In genomic region chr10:69893271-69893900, GRCh38 we compare ENCODE assay signal across 21 cellular contexts.
DNase-seq lines count a peak whose midpoint lies in the region; ATAC-seq, FAIRE-seq and TF ChIP-seq lines count a peak whose summit lies in the region.
"Had no signal": no experiment of that assay in that cellular context is flagged by ENCODE, and none has a peak within 500 bp of the region (broad histone marks: within the 10 kb centered on the region; RNA-seq: fewer than 3 reads in every experiment).

No MANE protein-coding gene starts in this region.

- H3K56ac ChIP-seq in H1 (replicated peaks; ENCODE audit: insufficient read length, low read depth, low read length), result no peak overlapping the region

- no peaks in the 10 kb centered on the region for H3K36me3 ChIP-seq in H1 (ENCODE audit: control insufficient read depth in 2 of 4, insufficient read depth in 4 of 4, low read length in 3 of 4)
- H3K36me3 ChIP-seq in right lobe of liver, result no peaks in the 10 kb centered on the region
- H3K36me3 ChIP-seq in pancreas, result no peaks in the 10 kb centered on the region
- no peaks in the 10 kb centered on the region for H3K36me3 ChIP-seq in ovary
- H3K36me3 ChIP-seq: BE2C had no signal

- no peak overlapping the region for H2BK5ac ChIP-seq in H1 (ENCODE audit: low read depth, low read length)

- H2BK120ac ChIP-seq in H1 (replicated peaks; ENCODE audit: low read depth, low read length), result no peak overlapping the region

- H4K91ac ChIP-seq in H1 (replicated peaks; ENCODE audit: insufficient read length, low read length), result no peak overlapping the region

- H2BK15ac ChIP-seq in H1 (ENCODE audit: low read length), result 0 out of 2 replicates have a peak overlapping the region, but pooled peaks have one; percentile 10

- no peak overlapping the region for H2BK12ac ChIP-seq in H1 (ENCODE audit: low read depth, low read length)

- peaks cover 12% of the 10 kb centered on the region for H3K4me1 Mint-ChIP-seq in chondrocyte (ENCODE audit: low read depth)
- H3K4me1 Mint-ChIP-seq: CD4-positive, CD25-positive, alpha-beta regulatory T cell; CD8-positive, alpha-beta memory T cell had no signal

- H3K23ac ChIP-seq in H1 (ENCODE audit: insufficient read length), result no peak overlapping the region

- H3K23me2 ChIP-seq in H1 (ENCODE audit: low read depth, low read length), result no peaks in the 10 kb centered on the region

- POLR2A ChIA-PET in H1 (lab: Charles Lee; ENCODE audit: partially characterized antibody), result no interaction called here

- DNase-seq in chondrocyte (ENCODE audit: low spot score) (no peak), H1 (ENCODE audit: low read depth in 1 of 2, low spot score in 2 of 2) (no peak), right lobe of liver (peak; percentile 73 to 89 (median 85)), pancreas (no peak), ovary (no peak), iPS-NIHi7 (ENCODE audit: extremely low spot score) (no peak), NCI-H1092 (lab: John Stamatoyannopoulos, UW) (no peak)
- DNase-seq: ACHN; BE2C; CD4-positive, CD25-positive, alpha-beta regulatory T cell; CD8-positive, alpha-beta memory T cell; COR-L47; DMS53; DND-41; EL; GOT3 had no signal

- TF ChIP-seq CTCF in chondrocyte (IDR thresholded peaks at IDR 0.05), result no peak
- no peak for TF ChIP-seq CTCF in H1 (IDR thresholded peaks at IDR 0.05; ENCODE audit: control extremely low read depth in 1 of 3, insufficient read depth in 1 of 3, low read depth in 1 of 3, low read length in 3 of 3)
- TF ChIP-seq CTCF in right lobe of liver (IDR thresholded peaks at IDR 0.05), result no peak
- no peak for TF ChIP-seq CTCF in pancreas (IDR thresholded peaks at IDR 0.05)
- TF ChIP-seq CTCF in ovary (IDR thresholded peaks at IDR 0.05), result no peak

- peak overlapping the region; percentile 32 for H3K27ac Mint-ChIP-seq in chondrocyte (ENCODE audit: unreplicated experiment)
- H3K27ac Mint-ChIP-seq: CD4-positive, CD25-positive, alpha-beta regulatory T cell; IgD-negative memory B cell had no signal

- ATAC-seq in right lobe of liver (peak; percentile 75 to 81 (median 78)), pancreas (peak in 3 of 4 donors; percentile 18 to 50 (median 40)), HG02981 (IDR thresholded peaks at IDR 0.05; ENCODE audit: unreplicated experiment) (no peak)
- ATAC-seq: GM12878 had no signal

- no peak overlapping the region for H3K4ac ChIP-seq in H1 (replicated peaks; ENCODE audit: insufficient read length, low read depth, low read length)

- H3K27me3 ChIP-seq in H1 (replicated peaks in 1 of 4; ENCODE audit: control insufficient read depth in 3 of 4, extremely low read depth in 1 of 4, insufficient read depth in 3 of 4, low read length in 3 of 4) (no peaks in the 10 kb centered on the region; a peak in 2 of 7 replicates), right lobe of liver (no peaks in the 10 kb centered on the region), pancreas (no peaks in the 10 kb centered on the region), ovary (no peaks in the 10 kb centered on the region)
- H3K27me3 ChIP-seq: BE2C had no signal

- H3K9me3 Mint-ChIP-seq in chondrocyte (ENCODE audit: low read depth), result no peaks in the 10 kb centered on the region
- H3K9me3 Mint-ChIP-seq: CD4-positive, CD25-positive, alpha-beta regulatory T cell; CD8-positive, alpha-beta memory T cell; IgD-negative memory B cell had no signal

- H3K4me2 ChIP-seq in H1 (ENCODE audit: insufficient read depth in 1 of 2, low read depth in 2 of 2, low read length in 2 of 2), result no peak overlapping the region

- TF ChIP-seq POLR2A in H1 (IDR thresholded peaks at IDR 0.05; ENCODE audit: control extremely low read depth in 1 of 2, low read depth in 2 of 2, low read length in 2 of 2), result no peak
- TF ChIP-seq POLR2A in right lobe of liver (IDR thresholded peaks at IDR 0.05), result no peak
- TF ChIP-seq POLR2A in ovary (IDR thresholded peaks at IDR 0.05), result no peak

- H3K79me1 ChIP-seq in H1 (ENCODE audit: low read depth, low read length), result no peaks in the 10 kb centered on the region

- H3K9ac ChIP-seq in H1 (replicated peaks in 1 of 4; ENCODE audit: extremely low read depth in 1 of 4, low read depth in 3 of 4, low read length in 3 of 4), result no peak overlapping the region

- intact Hi-C loops in right lobe of liver (cut with DNase I), result no loop called here
- intact Hi-C loops in pancreas (cut with DNase I), result no loop called here
- intact Hi-C loops in ovary (cut with DNase I), result no loop called here

- H3K14ac ChIP-seq in H1 (ENCODE audit: insufficient read length), result no peak overlapping the region

- H3K79me2 ChIP-seq in H1 (ENCODE audit: control insufficient read depth in 1 of 2, insufficient read depth in 2 of 2, low read length in 2 of 2), result no peaks in the 10 kb centered on the region

- no peak overlapping the region for H3K18ac ChIP-seq in H1 (ENCODE audit: extremely low read depth, low read length)

- 93% methylated on average over 6 of the region's 6 CpGs; no CpG with 5 or more reads in 1 of the 2 experiments for WGBS in H1 (ENCODE audit: extremely low coverage in 1 of 2, insufficient coverage in 1 of 2, insufficient read length in 1 of 2, insufficient replicate concordance in 2 of 2, low coverage in 1 of 2, low lambda C conversion rate in 2 of 2, missing lambda C conversion rate in 1 of 2), 2 experiments
- 18% methylated on average over 2 of the region's 6 CpGs for WGBS in right lobe of liver (ENCODE audit: insufficient coverage, low coverage, low lambda C conversion rate, missing lambda C conversion rate)
- WGBS in pancreas, 2 donors, result 60 to 70% methylated on average over 6 of the region's 6 CpGs
- WGBS in ovary, 3 donors, result 80 to 94% (median 90%) methylated on average over 6 of the region's 6 CpGs

- peaks cover 0 to 18% (median 7%) of the 10 kb centered on the region in 4 experiments; a peak in 5 of 7 replicates for H3K4me1 ChIP-seq in H1 (replicated peaks in 1 of 4; ENCODE audit: control insufficient read depth in 3 of 4, insufficient read depth in 4 of 4, low read length in 3 of 4)
- H3K4me1 ChIP-seq in right lobe of liver, result peaks cover 0 to 47% (median 19%) of the 10 kb centered on the region in 4 donors
- H3K4me1 ChIP-seq in pancreas, result no peaks in the 10 kb centered on the region
- H3K4me1 ChIP-seq in ovary (ENCODE audit: insufficient read depth), result no peaks in the 10 kb centered on the region

- H2AK5ac ChIP-seq in H1 (ENCODE audit: low read depth, low read length), result no peak overlapping the region

- no peak for TF ChIP-seq RAD21 in H1 (IDR thresholded peaks at IDR 0.05 in 1 of 2, conservative IDR thresholded peaks at IDR 0.05 in 1 of 2; ENCODE audit: low read depth in 2 of 2, low read length in 2 of 2)

- CTCF ChIA-PET in H1 (lab: Charles Lee; ENCODE audit: partially characterized antibody), result interaction anchor here (1.0 to 9.4 kb wide), 6 partner anchors 8 to 240 kb away, joined by 3 to 209 read pairs (median 4); no protein-coding TSS in a partner anchor

- no peaks in the 10 kb centered on the region for H4K20me1 ChIP-seq in H1 (replicated peaks in 1 of 2; ENCODE audit: control insufficient read depth in 1 of 2, insufficient read depth in 2 of 2, low read length in 2 of 2)

- H3K9me3 ChIP-seq in H1 (ENCODE audit: insufficient read depth in 2 of 2, low read depth in 1 of 2, low read length in 1 of 2) (no peaks in the 10 kb centered on the region; a peak in 1 of 4 replicates), right lobe of liver (no peaks in the 10 kb centered on the region), pancreas (no peaks in the 10 kb centered on the region), ovary (no peaks in the 10 kb centered on the region)
- H3K9me3 ChIP-seq: BE2C had no signal

- no peak overlapping the region for H2AFZ ChIP-seq in H1 (ENCODE audit: low read length)

- H3K27me3 Mint-ChIP-seq in chondrocyte (ENCODE audit: low read depth), result no peaks in the 10 kb centered on the region
- H3K27me3 Mint-ChIP-seq: CD4-positive, CD25-positive, alpha-beta regulatory T cell; IgD-negative memory B cell had no signal

- H3K27ac ChIP-seq in H1 (ENCODE audit: low read depth, low read length) (no peak overlapping the region), right lobe of liver (peak overlapping the region in 1 of 3 donors; percentile 29), pancreas (no peak overlapping the region), ovary (no peak overlapping the region)

- no peak overlapping the region for H3K4me3 Mint-ChIP-seq in chondrocyte (ENCODE audit: unreplicated experiment)
- H3K4me3 Mint-ChIP-seq: CD4-positive, CD25-positive, alpha-beta regulatory T cell; CD8-positive, alpha-beta memory T cell; IgD-negative memory B cell had no signal

- no peak for FAIRE-seq in H1 (lab: Jason Lieb, UNC)
- no peak for FAIRE-seq in pancreas (lab: Jason Lieb, UNC)
- FAIRE-seq: A204.1, GM12878, HTR-8/SVneo had no signal

- peaks cover 2% of the 10 kb centered on the region for H3K36me3 Mint-ChIP-seq in chondrocyte (ENCODE audit: low read depth)
- H3K36me3 Mint-ChIP-seq: CD4-positive, CD25-positive, alpha-beta regulatory T cell; CD8-positive, alpha-beta memory T cell; IgD-negative memory B cell had no signal

- no peak for TF ChIP-seq EP300 in H1 (IDR thresholded peaks at IDR 0.05; ENCODE audit: borderline replicate concordance in 1 of 2, low read depth in 2 of 2, low read length in 2 of 2)
- TF ChIP-seq EP300 in ovary (IDR thresholded peaks at IDR 0.05), result no peak

- no peak overlapping the region for H4K5ac ChIP-seq in H1 (ENCODE audit: insufficient read length, low read depth, low read length)

- no peak overlapping the region for H3K4me3 ChIP-seq in H1 (ENCODE audit: extremely low read depth in 1 of 4, insufficient read depth in 2 of 4, low read depth in 3 of 4, low read length in 4 of 4)
- no peak overlapping the region for H3K4me3 ChIP-seq in right lobe of liver
- no peak overlapping the region for H3K4me3 ChIP-seq in pancreas
- H3K4me3 ChIP-seq in ovary, result no peak overlapping the region
- H3K4me3 ChIP-seq: GM12878 had no signal

- H4K8ac ChIP-seq in H1 (ENCODE audit: extremely low read depth, insufficient read depth, low read length), result no peak overlapping the region

- H2BK20ac ChIP-seq in H1 (ENCODE audit: low read length), result no peak overlapping the region

TF ChIP-seq in H1, 55 proteins besides CTCF, POLR2A, EP300 and RAD21 (continues in another document):
- no peak for TF ChIP-seq BRCA1 (IDR thresholded peaks at IDR 0.05; ENCODE audit: low read depth, low read length)
- TF ChIP-seq RBBP5 (IDR thresholded peaks at IDR 0.05; ENCODE audit: borderline replicate concordance, low read depth, low read length), result no peak
- TF ChIP-seq HDAC2 (IDR thresholded peaks at IDR 0.05; ENCODE audit: borderline replicate concordance in 1 of 2, low read depth in 2 of 2, low read length in 2 of 2), result no peak
- no peak for TF ChIP-seq SUZ12 (IDR thresholded peaks at IDR 0.05; ENCODE audit: low read length)
- TF ChIP-seq E2F6 (IDR thresholded peaks at IDR 0.05), result no peak
- TF ChIP-seq BCL11A (IDR thresholded peaks at IDR 0.05; ENCODE audit: low read depth in 2 of 2, low read length in 2 of 2), result no peak
- TF ChIP-seq EGR1 (IDR thresholded peaks at IDR 0.05; ENCODE audit: borderline replicate concordance, low read depth, low read length), result no peak
- no peak for TF ChIP-seq JUN (IDR thresholded peaks at IDR 0.05; ENCODE audit: low read depth, low read length)

Comparison
In these comparisons a context has a peak if more than half of its experiments do, and no peak if none do; other contexts are left out.
1. DNase-seq: peak in right lobe of liver (3 of 3); none in chondrocyte (single experiment), H1 (0 of 2), pancreas (0 of 6), ovary (0 of 5), iPS-NIHi7 (single experiment) and NCI-H1092 (single experiment).